Comparison of ENCODE assay signal across 29 cellular contexts in genomic region chr5:73330613-73331012, GRCh38.
"Had no signal": no experiment of that assay in that cellular context is flagged by ENCODE, and none has a peak within 500 bp of the region (broad histone marks: within the 10 kb centered on the region; RNA-seq: fewer than 3 reads in every experiment).

No MANE protein-coding gene starts in this region.

- H3K27me3 ChIP-seq: colonic mucosa, foreskin keratinocyte had no signal

- H3K36me3 ChIP-seq: colonic mucosa, esophagus muscularis mucosa, esophagus squamous epithelium, gastrocnemius medialis, gastroesophageal sphincter, heart left ventricle, heart right ventricle had no signal

- H3K27ac ChIP-seq: colonic mucosa, coronary artery, dorsolateral prefrontal cortex, epithelial cell of prostate, esophagus muscularis mucosa, esophagus squamous epithelium, foreskin keratinocyte, gastrocnemius medialis, gastroesophageal sphincter, heart left ventricle, heart right ventricle had no signal

- ATAC-seq: effector memory CD8-positive, alpha-beta T cell; esophagus mucosa; foreskin keratinocyte; gastrocnemius medialis; gastroesophageal sphincter; heart left ventricle; heart right ventricle had no signal

- H3K4me3 Mint-ChIP-seq: dendritic cell treated with granulocyte-macrophage colony-stimulating factor and Interleukin-4, amounts not matched to agents 40 ng/mL and 50 ng/mL, for 4 days; effector memory CD8-positive, alpha-beta T cell; endodermal cell had no signal

- H3K27ac Mint-ChIP-seq: dendritic cell treated with granulocyte-macrophage colony-stimulating factor and Interleukin-4, amounts not matched to agents 40 ng/mL and 50 ng/mL, for 4 days; effector memory CD8-positive, alpha-beta T cell; endodermal cell had no signal

- H3K4me1 ChIP-seq: colonic mucosa, esophagus muscularis mucosa, esophagus squamous epithelium, gastrocnemius medialis, gastroesophageal sphincter, heart left ventricle, heart right ventricle had no signal

- DNase-seq: colonic mucosa; cortex of kidney; dermis blood vessel endothelial cell; dorsolateral prefrontal cortex; effector CD4-positive, alpha-beta T cell; effector CD8-positive, alpha-beta T cell; effector memory CD4-positive, alpha-beta T cell; effector memory CD8-positive, alpha-beta T cell; endodermal cell; erythroblast; esophagus squamous epithelium; foreskin fibroblast; foreskin keratinocyte; foreskin melanocyte; gastrocnemius medialis; glutamatergic neuron; head of caudate nucleus; heart left ventricle; heart right ventricle had no signal

- H3K4me3 ChIP-seq: colonic mucosa, coronary artery, dorsolateral prefrontal cortex, esophagus muscularis mucosa, esophagus squamous epithelium, gastroesophageal sphincter, heart left ventricle, heart right ventricle had no signal

- FAIRE-seq: colon, endometrium, endothelial cell of umbilical vein, frontal cortex had no signal

- H3K9me3 ChIP-seq: colonic mucosa had no signal
